12 cellular contexts compared by ENCODE assay signal in the genomic region with DNA sequence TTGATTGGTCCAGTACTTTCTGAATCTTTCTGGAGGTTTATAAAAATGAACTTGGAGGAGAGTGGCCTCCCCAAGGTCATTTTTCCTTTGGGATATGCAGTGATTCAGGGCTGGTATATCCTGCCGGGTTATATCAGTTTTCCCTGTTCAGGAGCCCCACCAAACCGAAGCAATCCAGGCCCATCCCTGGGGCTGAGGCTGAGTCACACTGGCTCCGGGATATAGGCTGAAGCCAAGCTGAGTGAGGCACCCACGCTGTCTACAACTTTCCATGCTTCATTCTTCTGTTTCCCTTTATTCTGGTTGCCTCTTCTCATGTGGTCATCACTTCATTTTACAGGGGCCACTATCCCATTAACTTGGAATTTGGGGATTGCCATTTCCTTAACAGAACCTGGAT. TPM values are rescaled to one million over a fixed set of nuclear protein-coding genes. Genes with fewer than 3 reads are reported as not detected.
A peak's percentile ranks its signal among the peaks of the same experiment; 100 is the strongest.
DNase-seq lines count a peak whose midpoint lies in the region; ATAC-seq and TF ChIP-seq lines count a peak whose summit lies in the region.
"Had no signal": no experiment of that assay in that cellular context is flagged by ENCODE, and none has a peak within 500 bp of the region (broad histone marks: within the 10 kb centered on the region; RNA-seq: fewer than 3 reads in every experiment).

No MANE protein-coding gene starts in this region.

- no peak for TF ChIP-seq POLR2A in erythroblast (IDR thresholded peaks at IDR 0.05; ENCODE audit: low read length)
- TF ChIP-seq POLR2A in GM18505 (IDR thresholded peaks at IDR 0.05; ENCODE audit: borderline replicate concordance, extremely low read depth, insufficient read depth, insufficient read length) = no peak

- DNase-seq in EH (ENCODE audit: low read depth) = peak; percentile 76
- peak; percentile 69 for DNase-seq in fibroblast of peridontal ligament (ENCODE audit: extremely low read depth)
- DNase-seq in renal cortical epithelial cell (ENCODE audit: low read depth) = peak; percentile 19
- no peak for DNase-seq in erythroblast (lab: John Stamatoyannopoulos, UW)
- DNase-seq in stimulated activated CD4-positive, alpha-beta T cell treated with anti-CD3 and anti-CD28 coated beads, Interleukin-4, amount 100 ng/mL, for 24 hours = no peak
- DNase-seq in NCI-H345 (lab: John Stamatoyannopoulos, UW) = no peak
- DNase-seq: activated CD8-positive, alpha-beta memory T cell treated with anti-CD3 and anti-CD28 coated beads, Interleukin-2, amount 10 ng/mL, durations not matched to agents 7 days and 5 days; activated naive CD8-positive, alpha-beta T cell treated with anti-CD3 and anti-CD28 coated beads, Interleukin-2, amount 50 U/mL, for 24 hours; left colon had no signal

- ATAC-seq in SK-N-SH treated with all-trans-retinoic acid at 6 μM for 48 hours (peak; percentile 62), GM18505 (IDR thresholded peaks at IDR 0.05; ENCODE audit: unreplicated experiment) (no peak)
- ATAC-seq: activated CD8-positive, alpha-beta memory T cell treated with anti-CD3 and anti-CD28 coated beads, Interleukin-2, amount 10 ng/mL, durations not matched to agents 7 days and 5 days; activated naive CD8-positive, alpha-beta T cell treated with anti-CD3 and anti-CD28 coated beads, Interleukin-2, amount 50 U/mL, for 24 hours; K562; left colon had no signal

TF ChIP-seq in SK-N-SH treated with all-trans-retinoic acid at 6 μM for 48 hours, 23 proteins besides CTCF, POLR2A, EP300 and RAD21:
- TF ChIP-seq, protein P1, sequence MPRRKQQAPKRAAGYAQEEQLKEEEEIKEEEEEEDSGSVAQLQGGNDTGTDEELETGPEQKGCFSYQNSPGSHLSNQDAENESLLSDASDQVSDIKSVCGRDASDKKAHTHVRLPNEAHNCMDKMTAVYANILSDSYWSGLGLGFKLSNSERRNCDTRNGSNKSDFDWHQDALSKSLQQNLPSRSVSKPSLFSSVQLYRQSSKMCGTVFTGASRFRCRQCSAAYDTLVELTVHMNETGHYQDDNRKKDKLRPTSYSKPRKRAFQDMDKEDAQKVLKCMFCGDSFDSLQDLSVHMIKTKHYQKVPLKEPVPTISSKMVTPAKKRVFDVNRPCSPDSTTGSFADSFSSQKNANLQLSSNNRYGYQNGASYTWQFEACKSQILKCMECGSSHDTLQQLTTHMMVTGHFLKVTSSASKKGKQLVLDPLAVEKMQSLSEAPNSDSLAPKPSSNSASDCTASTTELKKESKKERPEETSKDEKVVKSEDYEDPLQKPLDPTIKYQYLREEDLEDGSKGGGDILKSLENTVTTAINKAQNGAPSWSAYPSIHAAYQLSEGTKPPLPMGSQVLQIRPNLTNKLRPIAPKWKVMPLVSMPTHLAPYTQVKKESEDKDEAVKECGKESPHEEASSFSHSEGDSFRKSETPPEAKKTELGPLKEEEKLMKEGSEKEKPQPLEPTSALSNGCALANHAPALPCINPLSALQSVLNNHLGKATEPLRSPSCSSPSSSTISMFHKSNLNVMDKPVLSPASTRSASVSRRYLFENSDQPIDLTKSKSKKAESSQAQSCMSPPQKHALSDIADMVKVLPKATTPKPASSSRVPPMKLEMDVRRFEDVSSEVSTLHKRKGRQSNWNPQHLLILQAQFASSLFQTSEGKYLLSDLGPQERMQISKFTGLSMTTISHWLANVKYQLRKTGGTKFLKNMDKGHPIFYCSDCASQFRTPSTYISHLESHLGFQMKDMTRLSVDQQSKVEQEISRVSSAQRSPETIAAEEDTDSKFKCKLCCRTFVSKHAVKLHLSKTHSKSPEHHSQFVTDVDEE (CRISPR knock-in tag; IDR thresholded peaks at IDR 0.05) = no peak

RNA-seq across cellular contexts. Expression of a gene that starts 3.4 kb away (rescaled TPM):
- 8.5 and 12.8 TPM in 2 replicates for total RNA-seq in renal cortical epithelial cell
- total RNA-seq: activated CD8-positive, alpha-beta memory T cell treated with anti-CD3 and anti-CD28 coated beads, Interleukin-2, amount 10 ng/mL, durations not matched to agents 7 days and 5 days had no signal

Comparison
In these comparisons a context has a peak if more than half of its experiments do, and no peak if none do; other contexts are left out.
1. DNase-seq: peak in EH (single experiment), fibroblast of peridontal ligament (single experiment) and renal cortical epithelial cell (single experiment); none in erythroblast (0 of 2), stimulated activated CD4-positive, alpha-beta T cell treated with anti-CD3 and anti-CD28 coated beads, Interleukin-4, amount 100 ng/mL, for 24 hours (single experiment) and NCI-H345 (single experiment).